1 cellular context compared by ENCODE assay signal in genomic region chr14:69690042-69690441, GRCh38.
TF ChIP-seq lines count a peak whose summit lies in the region.

No MANE protein-coding gene starts in this region.

TF ChIP-seq in HepG2, 621 proteins besides CTCF, POLR2A, EP300 and RAD21 (continued from another document and continues in another):
- TF ChIP-seq ZBTB4 (CRISPR knock-in tag; IDR thresholded peaks at IDR 0.05; ENCODE audit: borderline replicate concordance) (no peak), ZNF503 (CRISPR knock-in tag; IDR thresholded peaks at IDR 0.05) (peak; percentile 80; the same call in 1 of the 2 replicates), THAP8 (CRISPR knock-in tag; IDR thresholded peaks at IDR 0.05; ENCODE audit: borderline replicate concordance) (no peak), ZNF292 (CRISPR knock-in tag; IDR thresholded peaks at IDR 0.05; ENCODE audit: borderline replicate concordance, low read depth) (peak; percentile 86; the same call in 1 of the 2 replicates), ZNF850 (CRISPR knock-in tag; conservative IDR thresholded peaks at IDR 0.05) (no peak), ZFAT (CRISPR knock-in tag; conservative IDR thresholded peaks at IDR 0.05) (no peak), KDM6A (CRISPR knock-in tag; IDR thresholded peaks at IDR 0.05; ENCODE audit: low read depth) (peak; percentile 83), ATF2 (CRISPR knock-in tag; IDR thresholded peaks at IDR 0.05) (peak; percentile 56; the same call in 1 of the 2 replicates), GATA4 (IDR thresholded peaks at IDR 0.05; ENCODE audit: borderline replicate concordance, low read depth) (peak; percentile 32; the same call in 1 of the 2 replicates), NR2F2 (IDR thresholded peaks at IDR 0.05; ENCODE audit: borderline replicate concordance, low read depth) (peak; percentile 72; the same call in 1 of the 2 replicates), ZFP62 (CRISPR knock-in tag; IDR thresholded peaks at IDR 0.05) (no peak), ZBTB25 (CRISPR knock-in tag; IDR thresholded peaks at IDR 0.05) (peak; percentile 50; the same call in 1 of the 2 replicates), ZBTB44 (CRISPR knock-in tag; IDR thresholded peaks at IDR 0.05) (no peak), ZNF543 (CRISPR knock-in tag; IDR thresholded peaks at IDR 0.05) (peak; percentile 47; the same call in 1 of the 2 replicates), SKI (IDR thresholded peaks at IDR 0.05; ENCODE audit: partially characterized antibody) (peak; percentile 81), ZNF350 (CRISPR knock-in tag; IDR thresholded peaks at IDR 0.05; ENCODE audit: borderline replicate concordance, low read depth) (no peak), KLF13 (CRISPR knock-in tag; IDR thresholded peaks at IDR 0.05) (no peak), NFKBIZ (CRISPR knock-in tag; IDR thresholded peaks at IDR 0.05) (0 out of 2 replicates have a peak, but pooled peaks have one; percentile 65), POLR2G (IDR thresholded peaks at IDR 0.05; ENCODE audit: low read depth, low read length) (no peak), FOSL2 (CRISPR knock-in tag; IDR thresholded peaks at IDR 0.05) (peak; percentile 66), ZNF264 (CRISPR knock-in tag; IDR thresholded peaks at IDR 0.05) (peak; percentile 59; the same call in 1 of the 2 replicates), HBP1 (CRISPR knock-in tag; IDR thresholded peaks at IDR 0.05; ENCODE audit: low read depth) (no peak), KDM2A (CRISPR knock-in tag; IDR thresholded peaks at IDR 0.05; ENCODE audit: borderline replicate concordance, low read depth) (peak; percentile 31; the same call in 1 of the 2 replicates), ZNF124 (CRISPR knock-in tag; IDR thresholded peaks at IDR 0.05) (0 out of 2 replicates have a peak, but pooled peaks have one; percentile 41), ELF3 (CRISPR knock-in tag; IDR thresholded peaks at IDR 0.05) (peak; percentile 70), ZFX (CRISPR knock-in tag; IDR thresholded peaks at IDR 0.05; ENCODE audit: low read depth) (peak; percentile 87), FOXA1 (IDR thresholded peaks at IDR 0.05) (no peak), FOXA1 (CRISPR knock-in tag; IDR thresholded peaks at IDR 0.05) (peak; percentile 91), WIZ (CRISPR knock-in tag; IDR thresholded peaks at IDR 0.05) (no peak), ZNF644 (CRISPR knock-in tag; IDR thresholded peaks at IDR 0.05; ENCODE audit: low read depth) (peak; percentile 53), FOXJ3 (CRISPR knock-in tag; IDR thresholded peaks at IDR 0.05; ENCODE audit: borderline replicate concordance) (peak; percentile 87), BRD4 (CRISPR knock-in tag; IDR thresholded peaks at IDR 0.05) (0 out of 2 replicates have a peak, but pooled peaks have one; percentile 49), ZNF513 (CRISPR knock-in tag; conservative IDR thresholded peaks at IDR 0.05) (no peak), FOXK2 (IDR thresholded peaks at IDR 0.05) (peak; percentile 67), HOMEZ (CRISPR knock-in tag; IDR thresholded peaks at IDR 0.05; ENCODE audit: low read depth) (peak; percentile 72; the same call in 1 of the 2 replicates), ZNF740 (CRISPR knock-in tag; IDR thresholded peaks at IDR 0.05) (0 out of 2 replicates have a peak, but pooled peaks have one; percentile 37), ZNF512B (CRISPR knock-in tag; IDR thresholded peaks at IDR 0.05; ENCODE audit: borderline replicate concordance) (no peak), ISL2 (CRISPR knock-in tag; IDR thresholded peaks at IDR 0.05) (peak; percentile 73; the same call in 1 of the 2 replicates), ZFP1 (CRISPR knock-in tag; IDR thresholded peaks at IDR 0.05) (0 out of 2 replicates have a peak, but pooled peaks have one; percentile 41), ZNF224 (CRISPR knock-in tag; IDR thresholded peaks at IDR 0.05) (no peak)
